ENCODE assay signal across 1 cellular context in the genomic region with DNA sequence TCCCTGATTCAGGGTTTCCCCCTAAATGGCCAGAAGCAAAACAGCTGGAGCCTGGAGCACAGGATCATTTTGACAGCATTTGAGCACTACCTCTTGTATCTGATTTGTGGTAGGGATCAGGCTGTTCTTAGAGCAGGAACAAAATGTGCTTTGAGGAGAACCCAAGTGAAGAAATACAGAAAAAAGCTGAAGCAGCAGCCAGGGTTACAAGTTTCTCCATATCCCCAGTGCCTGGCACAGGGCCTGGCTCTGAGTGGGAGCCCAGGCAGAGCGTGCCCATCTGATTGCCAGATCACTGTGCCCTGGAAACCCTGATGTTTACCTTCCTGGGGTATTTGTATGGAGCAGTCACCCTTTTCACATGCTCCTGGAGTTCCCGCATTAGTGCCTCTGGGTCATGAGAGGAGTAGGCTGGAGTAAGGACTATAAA.
A peak's percentile ranks its signal among the peaks of the same experiment; 100 is the strongest.
TF ChIP-seq lines count a peak whose summit lies in the region.

No MANE protein-coding gene starts in this region.

TF ChIP-seq in liver, 16 proteins besides CTCF, POLR2A, EP300 and RAD21 (continued from another document):
- TF ChIP-seq REST (IDR thresholded peaks at IDR 0.05): peak; percentile 66
- TF ChIP-seq FOXA2 (IDR thresholded peaks at IDR 0.05): peak; percentile 89
- TF ChIP-seq YY1 (IDR thresholded peaks at IDR 0.05): peak; percentile 54
- peak; percentile 64 to 67 for TF ChIP-seq HNF4A (conservative IDR thresholded peaks at IDR 0.05)
